Comparison of ENCODE assay signal across 23 cellular contexts in genomic region chr11:43676933-43677332, GRCh38. TPM values are rescaled to one million over a fixed set of nuclear protein-coding genes. Genes with fewer than 3 reads are reported as not detected.
DNase-seq lines count a peak whose midpoint lies in the region; TF ChIP-seq lines count a peak whose summit lies in the region.
"Had no signal": no experiment of that assay in that cellular context is flagged by ENCODE, and none has a peak within 500 bp of the region (broad histone marks: within the 10 kb centered on the region; RNA-seq: fewer than 3 reads in every experiment).

No MANE protein-coding gene starts in this region.

- peaks cover 13% of the 10 kb centered on the region for H3K4me1 ChIP-seq in BE2C

- peaks cover 3% of the 10 kb centered on the region for H3K9me3 Mint-ChIP-seq in neural crest cell

- no peak overlapping the region for H3K27ac Mint-ChIP-seq in neural crest cell (ENCODE audit: unreplicated experiment)
- H3K27ac Mint-ChIP-seq: B cell; CD14-positive monocyte; CD4-positive, alpha-beta memory T cell; CD4-positive, CD25-positive, alpha-beta regulatory T cell had no signal

- peaks cover 7% of the 10 kb centered on the region for H3K36me3 Mint-ChIP-seq in neural crest cell (ENCODE audit: low read depth)
- H3K36me3 Mint-ChIP-seq: CD14-positive monocyte; CD4-positive, CD25-positive, alpha-beta regulatory T cell had no signal

- DNase-seq in NCI-H146 (lab: John Stamatoyannopoulos, UW) (peak; percentile 3), NCI-H146 treated with DMSO at 0.1 percent for 48 hours (lab: John Stamatoyannopoulos, UW; ENCODE audit: unreplicated experiment) (no peak), BE2C (peak; percentile 19), neural crest cell (ENCODE audit: low read depth, low spot score) (no peak), HCEC 1CT (no peak)
- DNase-seq: AML-193; C1 segment of cervical spinal cord; CD4-positive, alpha-beta memory T cell; CD4-positive, CD25-positive, alpha-beta regulatory T cell; CD8-positive, alpha-beta memory T cell; COR-L47; DMS 273 treated with DMSO at 0.1 percent for 48 hours; DMS153; DMS53; DMS79; DND-41; EL; GDM1 had no signal

- no peaks in the 10 kb centered on the region for H3K36me3 ChIP-seq in BE2C
- H3K36me3 ChIP-seq: BLaER1 had no signal

- no peaks in the 10 kb centered on the region for H3K27me3 ChIP-seq in BE2C
- H3K27me3 ChIP-seq: BLaER1 had no signal

- H3K9me3 ChIP-seq in BE2C, result no peaks in the 10 kb centered on the region
- H3K9me3 ChIP-seq: BLaER1 had no signal

- TF ChIP-seq CTCF in BE2C (IDR thresholded peaks at IDR 0.05; ENCODE audit: low read depth, low read length), result no peak
- TF ChIP-seq CTCF in neural crest cell (conservative IDR thresholded peaks at IDR 0.05), result no peak

- H3K4me3 ChIP-seq in BE2C (ENCODE audit: low read depth, low read length), result peak overlapping the region; percentile 14; the same call in 1 of the 2 replicates
- H3K4me3 ChIP-seq: A549, BLaER1, GM12878 had no signal

- peak overlapping the region; percentile 4 for H3K4me3 Mint-ChIP-seq in neural crest cell
- H3K4me3 Mint-ChIP-seq: B cell; CD14-positive monocyte; CD4-positive, alpha-beta memory T cell; CD8-positive, alpha-beta memory T cell had no signal

- H3K4me1 Mint-ChIP-seq in neural crest cell, result peaks cover 12% of the 10 kb centered on the region

- no peaks in the 10 kb centered on the region for H3K27me3 Mint-ChIP-seq in neural crest cell (ENCODE audit: low read depth)

RNA-seq across cellular contexts. Expression of gene HSD17B12, which starts 3.6 kb away (rescaled TPM):
- polyA plus RNA-seq in BE2C (2012; ENCODE audit: insufficient read depth, insufficient read length, low read depth), result 66.0 TPM
- 111 and 116 TPM in 2 replicates for total RNA-seq in neural crest cell

Comparison
In these comparisons a context has a peak if more than half of its experiments do, and no peak if none do; other contexts are left out.
1. DNase-seq: peak in NCI-H146 (single experiment) and BE2C (single experiment); none in NCI-H146 treated with DMSO at 0.1 percent for 48 hours (single experiment), neural crest cell (single experiment) and HCEC 1CT (single experiment).